ENCODE assay signal across 11 cellular contexts in the genomic region with DNA sequence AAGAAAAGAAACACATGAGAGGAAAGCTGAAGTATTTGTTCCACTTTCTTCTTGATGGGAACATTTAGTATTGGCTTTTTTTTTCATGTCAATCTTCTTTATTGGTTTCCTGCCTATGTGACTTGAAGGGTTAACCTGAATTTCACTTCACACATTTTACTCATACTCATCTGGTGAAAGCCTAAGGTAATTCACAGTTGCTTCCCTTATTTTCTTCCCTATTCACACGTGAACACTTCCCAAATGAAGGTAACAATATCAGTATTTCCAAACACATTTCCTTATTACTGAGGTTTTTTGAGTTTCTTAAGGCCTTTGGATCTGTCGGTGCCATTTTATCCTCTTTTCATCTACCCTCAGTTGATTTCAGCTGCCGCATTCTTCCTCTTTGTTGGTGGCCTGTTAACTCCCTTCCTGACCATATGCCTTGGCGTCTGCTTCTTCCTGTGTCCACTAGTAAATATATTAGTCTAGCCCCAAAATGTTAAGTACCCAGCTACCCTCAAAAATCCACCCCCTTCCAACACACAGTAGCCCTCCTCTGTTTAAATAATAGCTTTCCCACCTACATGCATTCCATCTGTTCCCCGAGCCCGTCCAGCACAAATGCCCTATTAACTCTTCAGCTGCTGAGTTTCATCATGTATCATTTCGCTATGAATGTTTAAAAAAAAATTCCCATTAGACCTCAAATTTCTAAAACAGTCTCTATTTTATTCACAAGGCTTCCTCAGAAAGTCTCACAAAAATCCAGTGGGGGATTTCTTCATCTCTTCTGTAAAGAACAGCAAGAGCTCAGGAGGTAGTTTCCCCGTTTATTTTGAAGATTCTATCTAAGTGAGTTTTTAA.
A peak's percentile ranks its signal among the peaks of the same experiment; 100 is the strongest.
DNase-seq lines count a peak whose midpoint lies in the region; ATAC-seq, FAIRE-seq and TF ChIP-seq lines count a peak whose summit lies in the region.
"Had no signal": no experiment of that assay in that cellular context is flagged by ENCODE, and none has a peak within 500 bp of the region (broad histone marks: within the 10 kb centered on the region; RNA-seq: fewer than 3 reads in every experiment).

No MANE protein-coding gene starts in this region.

- ATAC-seq in activated naive CD4-positive, alpha-beta T cell treated with anti-CD3 and anti-CD28 coated beads, Interleukin-2, amount 50 U/mL, for 72 hours, result peak; percentile 59 to 68
- ATAC-seq in HepG2 (no peak), HG03521 (IDR thresholded peaks at IDR 0.05; ENCODE audit: unreplicated experiment) (no peak)

- no peak overlapping the region for H3K4me2 ChIP-seq in HepG2 (ENCODE audit: low read depth, low read length)

- H3K27me3 ChIP-seq in HepG2 (ENCODE audit: control insufficient read depth in 1 of 2, insufficient read depth in 2 of 2, low read length in 2 of 2) (no peaks in the 10 kb centered on the region), tibial artery (no peaks in the 10 kb centered on the region)

- WGBS in HepG2 (ENCODE audit: low lambda C conversion rate), result 77% methylated on average over 8 of the region's 8 CpGs

- peaks cover 10% of the 10 kb centered on the region; the same call in 1 of the 2 replicates for H3K4me1 ChIP-seq in HepG2 (ENCODE audit: insufficient read depth, low read length)
- peaks cover 0 to 64% (median 32%) of the 10 kb centered on the region in 4 donors for H3K4me1 ChIP-seq in tibial artery

- no peaks in the 10 kb centered on the region for H3K79me2 ChIP-seq in HepG2 (ENCODE audit: insufficient read depth, low read length)

- intact Hi-C loops in HepG2 (cut with micrococcal nuclease; ENCODE audit: unreplicated experiment) (no loop called here), tibial artery (cut with DNase I; ENCODE audit: low total_unique reads) (no loop called here)

- H2AFZ ChIP-seq in HepG2 (ENCODE audit: low read length), result no peak overlapping the region

- H3K9me3 ChIP-seq in HepG2 (ENCODE audit: low read length), result no peaks in the 10 kb centered on the region
- H3K9me3 ChIP-seq in tibial artery, result no peaks in the 10 kb centered on the region

- no peak for TF ChIP-seq POLR2A in HepG2 (IDR thresholded peaks at IDR 0.05; ENCODE audit: insufficient read depth in 1 of 2, low read depth in 2 of 2, low read length in 2 of 2)

- no peak for TF ChIP-seq CTCF in HepG2 (CRISPR knock-in tag; IDR thresholded peaks at IDR 0.05)
- no peak for TF ChIP-seq CTCF in tibial artery (IDR thresholded peaks at IDR 0.05)
- TF ChIP-seq CTCF in GM10266 (IDR thresholded peaks at IDR 0.05; ENCODE audit: control insufficient read depth, insufficient read depth, low read depth, missing control alignments), result no peak

- H3K9me3 Mint-ChIP-seq in activated T-cell treated with anti-CD3 and anti-CD28 coated beads, Interleukin-2, amount 50 U/mL, for 24 hours, result no peaks in the 10 kb centered on the region
- no peaks in the 10 kb centered on the region for H3K9me3 Mint-ChIP-seq in activated naive CD4-positive, alpha-beta T cell treated with anti-CD3 and anti-CD28 coated beads, Interleukin-2, amount 50 U/mL, for 72 hours

- H3K27me3 Mint-ChIP-seq in activated T-cell treated with anti-CD3 and anti-CD28 coated beads, Interleukin-2, amount 50 U/mL, for 24 hours, result no peaks in the 10 kb centered on the region

- no peak overlapping the region for H3K9ac ChIP-seq in HepG2 (ENCODE audit: insufficient read depth, low read depth, low read length)

- in situ Hi-C loops in HepG2 (cut with HindIII; ENCODE audit: extremely low pct_ligation_motif_present, low pct_unique_long_range_greater_than_20kb), result no loop called here

- DNase-seq in activated T-cell treated with anti-CD3 and anti-CD28 coated beads, Interleukin-2, amount 50 U/mL, for 24 hours, result peak; percentile 31
- no peak for DNase-seq in activated T-cell treated with anti-CD3 and anti-CD28 coated beads, Interleukin-2, amount 50 U/mL, for 1 hour
- DNase-seq in activated naive CD4-positive, alpha-beta T cell treated with anti-CD3 and anti-CD28 coated beads, Interleukin-2, amount 50 U/mL, for 72 hours (ENCODE audit: low spot score in 2 of 2), result no peak
- DNase-seq in HepG2 (ENCODE audit: low spot score), result no peak
- DNase-seq in tibial artery, result no peak
- DNase-seq in GM10266 (ENCODE audit: extremely low spot score), result no peak
- DNase-seq in NCI-H1436 (lab: John Stamatoyannopoulos, UW), result no peak
- DNase-seq: NCI-H1092 treated with DMSO at 0.1 percent for 48 hours had no signal

- CTCF ChIA-PET in HepG2 (lab: Yijun Ruan, JAX; ENCODE audit: low intra/inter-chr PET ratio, low total read pairs), result no interaction called here

- H3K27ac ChIP-seq in HepG2 (ENCODE audit: extremely low read length, insufficient read depth, low read length) (no peak overlapping the region), tibial artery (peak overlapping the region; percentile 65 to 69)
- H3K27ac ChIP-seq: C4-2B had no signal

- peak overlapping the region; percentile 61 for H3K4me3 Mint-ChIP-seq in activated T-cell treated with anti-CD3 and anti-CD28 coated beads, Interleukin-2, amount 50 U/mL, for 24 hours

- H3K36me3 Mint-ChIP-seq in activated T-cell treated with anti-CD3 and anti-CD28 coated beads, Interleukin-2, amount 50 U/mL, for 24 hours (ENCODE audit: low read depth), result peaks cover 83% of the 10 kb centered on the region
- peaks cover 0 to 21% of the 10 kb centered on the region in 2 donors for H3K36me3 Mint-ChIP-seq in activated naive CD4-positive, alpha-beta T cell treated with anti-CD3 and anti-CD28 coated beads, Interleukin-2, amount 50 U/mL, for 72 hours

- peaks cover 69% of the 10 kb centered on the region for H3K4me1 Mint-ChIP-seq in activated T-cell treated with anti-CD3 and anti-CD28 coated beads, Interleukin-2, amount 50 U/mL, for 24 hours (ENCODE audit: low read depth)

- FAIRE-seq in HepG2 (lab: Jason Lieb, UNC), result no peak
- FAIRE-seq: endometrium had no signal

- H3K36me3 ChIP-seq in HepG2 (replicated peaks in 1 of 2; ENCODE audit: control insufficient read depth in 1 of 2, insufficient read depth in 2 of 2, low read length in 2 of 2) (0 out of 5 replicates have a peak, but pooled peaks cover 0 to 6% of the 10 kb centered on the region in 2 experiments), tibial artery (peaks cover 3 to 12% (median 11%) of the 10 kb centered on the region in 3 donors)

- no peaks in the 10 kb centered on the region for H4K20me1 ChIP-seq in HepG2 (ENCODE audit: insufficient read depth, low read length)

- BruUV-seq in HepG2 (replicated peaks; lab: Mats Ljungman, UMichigan), result no TSS peak

- POLR2A ChIA-PET in HepG2 (lab: Yijun Ruan, JAX), result no interaction called here

- peak overlapping the region; percentile 95 for H3K27ac Mint-ChIP-seq in activated T-cell treated with anti-CD3 and anti-CD28 coated beads, Interleukin-2, amount 50 U/mL, for 24 hours
- peak overlapping the region; percentile 84 to 92 for H3K27ac Mint-ChIP-seq in activated naive CD4-positive, alpha-beta T cell treated with anti-CD3 and anti-CD28 coated beads, Interleukin-2, amount 50 U/mL, for 72 hours

- no peak for TF ChIP-seq RAD21 in HepG2 (CRISPR knock-in tag; IDR thresholded peaks at IDR 0.05)

- TF ChIP-seq EP300 in HepG2 (IDR thresholded peaks at IDR 0.05; ENCODE audit: low read depth in 2 of 2, low read length in 2 of 2), result no peak
- TF ChIP-seq EP300 in HepG2 (CRISPR knock-in tag; IDR thresholded peaks at IDR 0.05; ENCODE audit: borderline replicate concordance), result no peak

- no peak overlapping the region for H3K4me3 ChIP-seq in HepG2 (replicated peaks in 1 of 3; ENCODE audit: insufficient read depth in 1 of 3, low read depth in 2 of 3, low read length in 3 of 3)
- H3K4me3 ChIP-seq in tibial artery, result peak overlapping the region in 1 of 2 donors; percentile 3

TF ChIP-seq in HepG2, 621 proteins besides CTCF, POLR2A, EP300 and RAD21:
- TF ChIP-seq, protein P1, sequence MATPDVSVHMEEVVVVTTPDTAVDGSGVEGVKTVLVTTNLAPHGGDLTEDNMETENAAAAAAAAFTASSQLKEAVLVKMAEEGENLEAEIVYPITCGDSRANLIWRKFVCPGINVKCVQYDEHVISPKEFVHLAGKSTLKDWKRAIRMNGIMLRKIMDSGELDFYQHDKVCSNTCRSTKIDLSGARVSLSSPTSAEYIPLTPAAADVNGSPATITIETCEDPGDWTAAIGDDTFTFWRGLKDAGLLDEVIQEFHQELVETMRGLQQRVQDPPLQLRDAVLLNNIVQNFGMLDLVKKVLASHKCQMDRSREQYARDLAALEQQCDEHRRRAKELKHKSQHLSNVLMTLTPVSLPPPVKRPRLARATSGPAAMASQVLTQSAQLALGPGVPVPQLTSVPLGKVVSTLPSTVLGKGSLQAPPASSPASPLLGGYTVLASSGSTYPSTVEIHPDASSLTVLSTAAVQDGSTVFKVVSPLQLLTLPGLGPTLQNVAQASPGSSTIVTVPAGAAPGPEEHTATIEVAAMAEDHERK (CRISPR knock-in tag; IDR thresholded peaks at IDR 0.05; ENCODE audit: low read depth), result no peak
- 0 out of 2 replicates have a peak, but pooled peaks have one; percentile 11 for TF ChIP-seq ZNF652 (CRISPR knock-in tag; IDR thresholded peaks at IDR 0.05; ENCODE audit: borderline replicate concordance, low read depth)

Comparison
In these comparisons a context has a peak if more than half of its experiments do, and no peak if none do; other contexts are left out.
1. ATAC-seq: peak in activated naive CD4-positive, alpha-beta T cell treated with anti-CD3 and anti-CD28 coated beads, Interleukin-2, amount 50 U/mL, for 72 hours (2 of 2); none in HepG2 (single experiment) and HG03521 (single experiment).